In genomic region chr1:58768971-58769808, GRCh38 we compare ENCODE assay signal across 7 cellular contexts. TPM values are rescaled to one million over a fixed set of nuclear protein-coding genes. Genes with fewer than 3 reads are reported as not detected.
DNase-seq lines count a peak whose midpoint lies in the region; ATAC-seq, FAIRE-seq and TF ChIP-seq lines count a peak whose summit lies in the region.

No MANE protein-coding gene starts in this region.

- H3K79me1 ChIP-seq in H1 (ENCODE audit: low read depth, low read length) = no peaks in the 10 kb centered on the region

- H2BK20ac ChIP-seq in H1 (ENCODE audit: low read length) = no peak overlapping the region

- peak overlapping the region; percentile 85 for H2AFZ ChIP-seq in H1 (ENCODE audit: low read length)

- WGBS in H1 (ENCODE audit: extremely low coverage in 1 of 2, insufficient coverage in 1 of 2, insufficient read length in 1 of 2, insufficient replicate concordance in 2 of 2, low coverage in 1 of 2, low lambda C conversion rate in 2 of 2, missing lambda C conversion rate in 1 of 2), 2 experiments = 56% methylated on average over 22 of the region's 22 CpGs; no CpG with 5 or more reads in 1 of the 2 experiments

- H4K8ac ChIP-seq in H1 (ENCODE audit: extremely low read depth, insufficient read depth, low read length) = no peak overlapping the region

- no peak overlapping the region for H3K18ac ChIP-seq in H1 (ENCODE audit: extremely low read depth, low read length)

- DNase-seq in ELF-1 (ENCODE audit: low read depth, low spot score) (peak; percentile 80), NCI-H1105 (lab: John Stamatoyannopoulos, UW) (peak; percentile 50), H1 (ENCODE audit: low read depth in 1 of 2, low spot score in 2 of 2) (peak in 1 of 2 experiments; percentile 98), lung microvascular endothelial cell (ENCODE audit: low read depth in 2 of 2) (peak; percentile 76 to 81), tibial artery (peak; percentile 83)
- DNase-seq in activated CD4-positive, alpha-beta T cell treated with anti-CD3 and anti-CD28 coated beads for 4 hours = peak; percentile 35 to 45

- H3K79me2 ChIP-seq in H1 (ENCODE audit: control insufficient read depth in 1 of 2, insufficient read depth in 2 of 2, low read length in 2 of 2) = no peaks in the 10 kb centered on the region

- H2BK12ac ChIP-seq in H1 (ENCODE audit: low read depth, low read length) = no peak overlapping the region

- H3K9ac ChIP-seq in H1 (replicated peaks in 1 of 4; ENCODE audit: extremely low read depth in 1 of 4, low read depth in 3 of 4, low read length in 3 of 4) = no peak overlapping the region

- peak; percentile 74 to 82 for TF ChIP-seq RAD21 in H1 (IDR thresholded peaks at IDR 0.05 in 1 of 2, conservative IDR thresholded peaks at IDR 0.05 in 1 of 2; ENCODE audit: low read depth in 2 of 2, low read length in 2 of 2)

- no peak for TF ChIP-seq POLR2A in H1 (IDR thresholded peaks at IDR 0.05; ENCODE audit: control extremely low read depth in 1 of 2, low read depth in 2 of 2, low read length in 2 of 2)

- no peak overlapping the region for H3K4ac ChIP-seq in H1 (replicated peaks; ENCODE audit: insufficient read length, low read depth, low read length)

- TF ChIP-seq CTCF in H1 (IDR thresholded peaks at IDR 0.05; ENCODE audit: control extremely low read depth in 1 of 3, insufficient read depth in 1 of 3, low read depth in 1 of 3, low read length in 3 of 3) (peak; percentile 75 to 77 (median 75)), tibial artery (IDR thresholded peaks at IDR 0.05) (peak; percentile 79 to 86)

- H3K4me3 ChIP-seq in H1 (ENCODE audit: extremely low read depth in 1 of 4, insufficient read depth in 2 of 4, low read depth in 3 of 4, low read length in 4 of 4) (no peak overlapping the region), tibial artery (no peak overlapping the region)

- peaks cover 0 to 3% (median under 1%) of the 10 kb centered on the region in 4 experiments; a peak in 1 of 7 replicates for H3K4me1 ChIP-seq in H1 (replicated peaks in 1 of 4; ENCODE audit: control insufficient read depth in 3 of 4, insufficient read depth in 4 of 4, low read length in 3 of 4)
- H3K4me1 ChIP-seq in tibial artery = peaks cover 0 to 26% (median 12%) of the 10 kb centered on the region in 4 donors

- no peak overlapping the region for H3K56ac ChIP-seq in H1 (replicated peaks; ENCODE audit: insufficient read length, low read depth, low read length)

- TF ChIP-seq EP300 in H1 (IDR thresholded peaks at IDR 0.05; ENCODE audit: borderline replicate concordance in 1 of 2, low read depth in 2 of 2, low read length in 2 of 2) = no peak

- H4K20me1 ChIP-seq in H1 (replicated peaks in 1 of 2; ENCODE audit: control insufficient read depth in 1 of 2, insufficient read depth in 2 of 2, low read length in 2 of 2) = no peaks in the 10 kb centered on the region

- H3K27ac ChIP-seq in H1 (ENCODE audit: low read depth, low read length) (no peak overlapping the region), tibial artery (no peak overlapping the region)

- peak; percentile 73 for FAIRE-seq in H1 (lab: Jason Lieb, UNC)

- H4K5ac ChIP-seq in H1 (ENCODE audit: insufficient read length, low read depth, low read length) = no peak overlapping the region

- H2BK15ac ChIP-seq in H1 (ENCODE audit: low read length) = peak overlapping the region; percentile 61; the same call in 1 of the 2 replicates

- H3K27me3 ChIP-seq in H1 (replicated peaks in 1 of 4; ENCODE audit: control insufficient read depth in 3 of 4, extremely low read depth in 1 of 4, insufficient read depth in 3 of 4, low read length in 3 of 4) = no peaks in the 10 kb centered on the region
- H3K27me3 ChIP-seq in tibial artery = no peaks in the 10 kb centered on the region

- no peak overlapping the region for H3K14ac ChIP-seq in H1 (ENCODE audit: insufficient read length)

- CTCF ChIA-PET in H1 (lab: Charles Lee; ENCODE audit: partially characterized antibody) = interaction anchor here (0.6 to 5.7 kb wide), 14 partner anchors 10 to 975 kb away, joined by 3 to 34 read pairs (median 4); no protein-coding TSS in a partner anchor

- ATAC-seq in GM19452 (IDR thresholded peaks at IDR 0.05; ENCODE audit: unreplicated experiment) = no peak

- no peak overlapping the region for H4K91ac ChIP-seq in H1 (replicated peaks; ENCODE audit: insufficient read length, low read length)

- H3K4me2 ChIP-seq in H1 (ENCODE audit: insufficient read depth in 1 of 2, low read depth in 2 of 2, low read length in 2 of 2) = no peak overlapping the region

- no peak overlapping the region for H2BK120ac ChIP-seq in H1 (replicated peaks; ENCODE audit: low read depth, low read length)

- POLR2A ChIA-PET in H1 (lab: Charles Lee; ENCODE audit: partially characterized antibody) = no interaction called here

- no peak overlapping the region for H2BK5ac ChIP-seq in H1 (ENCODE audit: low read depth, low read length)

- H3K23me2 ChIP-seq in H1 (ENCODE audit: low read depth, low read length) = no peaks in the 10 kb centered on the region

- no peaks in the 10 kb centered on the region for H3K9me3 ChIP-seq in H1 (ENCODE audit: insufficient read depth in 2 of 2, low read depth in 1 of 2, low read length in 1 of 2)
- no peaks in the 10 kb centered on the region for H3K9me3 ChIP-seq in tibial artery

- intact Hi-C loops in tibial artery (cut with DNase I; ENCODE audit: low total_unique reads) = no loop called here

- H3K23ac ChIP-seq in H1 (ENCODE audit: insufficient read length) = no peak overlapping the region

- H2AK5ac ChIP-seq in H1 (ENCODE audit: low read depth, low read length) = no peak overlapping the region

- no peaks in the 10 kb centered on the region for H3K36me3 ChIP-seq in H1 (ENCODE audit: control insufficient read depth in 2 of 4, insufficient read depth in 4 of 4, low read length in 3 of 4)
- no peaks in the 10 kb centered on the region for H3K36me3 ChIP-seq in tibial artery

TF ChIP-seq in H1, 55 proteins besides CTCF, POLR2A, EP300 and RAD21:
- TF ChIP-seq NANOG (IDR thresholded peaks at IDR 0.05; ENCODE audit: insufficient read depth, low read depth, low read length, poor library complexity, severe bottlenecking) (peak; percentile 6), ASH2L (IDR thresholded peaks at IDR 0.05; ENCODE audit: low read length) (no peak)
- TF ChIP-seq, protein P1, sequence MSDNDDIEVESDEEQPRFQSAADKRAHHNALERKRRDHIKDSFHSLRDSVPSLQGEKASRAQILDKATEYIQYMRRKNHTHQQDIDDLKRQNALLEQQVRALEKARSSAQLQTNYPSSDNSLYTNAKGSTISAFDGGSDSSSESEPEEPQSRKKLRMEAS (IDR thresholded peaks at IDR 0.05) = no peak

RNA-seq across cellular contexts. Expression of gene JUN, which starts 14.7 kb away (rescaled TPM):
- 10.9 and 13.5 TPM in 2 replicates for total RNA-seq in H1 (2021; fragmentation: NEBNext Ultra II Directional; extraction: Animal tissue kit (Norgen Biotek cat#: 25700))
- polyA plus RNA-seq in H1 (2011; rRNA removed) = 4.4 and 6.6 TPM in 2 replicates
- 7.0 TPM for polyA plus RNA-seq in H1 (2011; cell fraction: cytosol; rRNA removed)
- polyA plus RNA-seq in H1 (2011; cell fraction: nucleus; rRNA removed) = 11.3 TPM
- 5.0 to 9.8 TPM (median 6.1 TPM) in 4 replicates for polyA plus RNA-seq in H1 (2012, experiment 1 of 2)
- polyA plus RNA-seq in H1 (2012, experiment 2 of 2) = 6.6 TPM
- 4.8 TPM for polyA plus RNA-seq in H1 (2013, experiment 1 of 2)
- 5.4 TPM for polyA plus RNA-seq in H1 (2013, experiment 2 of 2)
- 2.9 and 5.5 TPM in 2 replicates for polyA minus RNA-seq in H1 (2011; rRNA and poly(A)+ RNA removed)
- polyA minus RNA-seq in H1 (2011; cell fraction: cytosol; rRNA and poly(A)+ RNA removed) = 7.0 TPM
- polyA minus RNA-seq in H1 (2011; cell fraction: nucleus; rRNA and poly(A)+ RNA removed) = 55.3 TPM
- 48.4 and 152 TPM in 2 replicates for total RNA-seq in lung microvascular endothelial cell
